ENCODE assay signal across 7 cellular contexts in the genomic region with DNA sequence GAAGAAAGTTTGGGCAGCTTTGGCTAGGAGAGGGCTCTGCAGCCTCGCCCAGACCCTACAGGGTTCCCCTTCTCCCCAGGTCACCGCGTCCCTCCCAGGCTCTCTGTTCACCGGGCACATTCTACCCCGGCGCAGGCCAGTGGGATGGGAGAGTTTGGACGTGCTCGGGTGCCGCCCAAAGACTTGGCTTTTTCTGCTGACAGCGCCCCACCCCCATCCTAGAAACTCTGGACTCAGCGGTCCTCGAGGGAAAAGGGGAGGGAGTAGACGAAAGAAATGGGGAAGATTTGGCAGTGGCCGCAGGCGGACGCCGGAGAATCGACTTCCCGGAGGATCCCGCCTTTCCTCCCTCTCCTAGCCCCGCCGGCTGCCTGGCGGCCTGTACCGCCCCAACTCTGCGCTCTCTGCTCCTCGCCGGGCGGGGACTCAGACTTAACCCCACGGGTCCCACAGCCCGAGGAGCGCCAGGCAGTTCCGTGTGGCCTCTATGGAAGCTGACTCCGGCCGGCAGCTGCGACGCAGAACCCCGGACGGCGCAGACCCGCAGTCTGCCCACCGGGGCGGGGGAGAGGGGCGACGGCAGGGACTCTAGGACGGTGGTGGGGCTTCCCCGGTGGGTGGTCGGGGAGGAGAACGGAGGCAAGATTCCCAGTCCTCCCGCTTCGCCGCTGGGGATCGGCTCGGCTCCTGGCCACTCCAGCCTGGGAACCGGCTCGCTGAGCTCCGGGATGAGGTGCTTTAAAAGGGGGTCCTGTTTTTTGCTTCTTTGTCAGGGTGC. TPM values are rescaled to one million over a fixed set of nuclear protein-coding genes. Genes with fewer than 3 reads are reported as not detected.
DNase-seq lines count a peak whose midpoint lies in the region; ATAC-seq, FAIRE-seq and TF ChIP-seq lines count a peak whose summit lies in the region.

No MANE protein-coding gene starts in this region.

- H3K4me1 ChIP-seq in NT2/D1 (ENCODE audit: insufficient read depth, insufficient read length) (peaks cover 8% of the 10 kb centered on the region), endothelial cell of umbilical vein (ENCODE audit: control insufficient read depth, extremely low read depth, insufficient read depth, low read length) (peaks cover 23% of the 10 kb centered on the region), mucosa of stomach (ENCODE audit: control insufficient read depth, insufficient read depth, low read length) (peaks cover 33% of the 10 kb centered on the region)

- peak overlapping the region; percentile 70 for H3K4me2 ChIP-seq in endothelial cell of umbilical vein (ENCODE audit: insufficient read depth, low read length)

- TF ChIP-seq POLR2A in endothelial cell of umbilical vein (IDR thresholded peaks at IDR 0.05; ENCODE audit: low read depth, low read length): no peak

- H3K27ac Mint-ChIP-seq in CD4-positive, alpha-beta T cell: no peak overlapping the region

- H3K36me3 ChIP-seq in NT2/D1 (ENCODE audit: insufficient read depth, insufficient read length, low read length): no peaks in the 10 kb centered on the region
- H3K36me3 ChIP-seq in endothelial cell of umbilical vein (ENCODE audit: control insufficient read depth in 2 of 2, extremely low read depth in 1 of 2, insufficient read depth in 2 of 2, low read length in 2 of 2): no peaks in the 10 kb centered on the region
- no peaks in the 10 kb centered on the region for H3K36me3 ChIP-seq in mucosa of stomach (ENCODE audit: control insufficient read depth, insufficient read depth, low read length)

- no peaks in the 10 kb centered on the region for H3K9me1 ChIP-seq in endothelial cell of umbilical vein (replicated peaks; ENCODE audit: control insufficient read depth, extremely low read depth, insufficient read depth, low read length)

- no peaks in the 10 kb centered on the region for H3K79me2 ChIP-seq in endothelial cell of umbilical vein (ENCODE audit: control insufficient read depth, insufficient read depth, low read length)

- POLR2A ChIA-PET in endothelial cell of umbilical vein (lab: Charles Lee): no interaction called here
- POLR2A ChIA-PET in CD4-positive, alpha-beta T cell (lab: Charles Lee): no interaction called here

- CTCF ChIA-PET in endothelial cell of umbilical vein (lab: Charles Lee): interaction anchor here (1.3 to 3.3 kb wide), 4 partner anchors 14 to 484 kb away, joined by 7 to 13 read pairs (median 10); no protein-coding TSS in a partner anchor
- CTCF ChIA-PET in CD4-positive, alpha-beta T cell (lab: Charles Lee): no interaction called here

- H3K4me3 ChIP-seq in NT2/D1 (ENCODE audit: insufficient read length, low read depth): peak overlapping the region; percentile 48
- H3K4me3 ChIP-seq in endothelial cell of umbilical vein (replicated peaks in 1 of 3; ENCODE audit: insufficient read depth in 1 of 3, low read depth in 1 of 3, low read length in 3 of 3): peak overlapping the region; percentile 15 to 48 (median 38)
- H3K4me3 ChIP-seq in mucosa of stomach (ENCODE audit: low read length): no peak overlapping the region

- TF ChIP-seq CTCF in endothelial cell of umbilical vein (IDR thresholded peaks at IDR 0.05; ENCODE audit: extremely low read depth in 1 of 2, insufficient read depth in 1 of 2, low read depth in 1 of 2, low read length in 2 of 2): no peak
- TF ChIP-seq CTCF in CD4-positive, alpha-beta T cell (IDR thresholded peaks at IDR 0.05): no peak

- no TSS peak for BruUV-seq in endothelial cell of umbilical vein (replicated peaks; lab: Mats Ljungman, UMichigan)

- dilution Hi-C loops in endothelial cell of umbilical vein (cut with MboI; ENCODE audit: extremely low pct_ligation_motif_present, low sequenced_read_pairs): no loop called here

- no peaks in the 10 kb centered on the region for H3K9me3 Mint-ChIP-seq in CD4-positive, alpha-beta T cell

- peak overlapping the region; percentile 97 for H2AFZ ChIP-seq in endothelial cell of umbilical vein (ENCODE audit: low read depth, low read length)

- H4K20me1 ChIP-seq in endothelial cell of umbilical vein (replicated peaks; ENCODE audit: control insufficient read depth, extremely low read depth, insufficient read depth, low read length): no peaks in the 10 kb centered on the region

- peak; percentile 75 for FAIRE-seq in endothelial cell of umbilical vein (lab: Jason Lieb, UNC)

- H3K9me3 ChIP-seq in NT2/D1 (ENCODE audit: insufficient read depth, low read length) (no peaks in the 10 kb centered on the region), endothelial cell of umbilical vein (replicated peaks; ENCODE audit: control insufficient read depth, insufficient read depth, low read length) (no peaks in the 10 kb centered on the region), mucosa of stomach (ENCODE audit: control insufficient read depth, low read length) (no peaks in the 10 kb centered on the region)
- no peaks in the 10 kb centered on the region for H3K9me3 ChIP-seq in CD4-positive, alpha-beta T cell (ENCODE audit: control insufficient read depth, low read length)

- peaks cover 90% of the 10 kb centered on the region for H3K27me3 ChIP-seq in NT2/D1 (ENCODE audit: insufficient read depth, insufficient read length)
- H3K27me3 ChIP-seq in endothelial cell of umbilical vein (ENCODE audit: control insufficient read depth in 2 of 2, insufficient read depth in 2 of 2, low read length in 2 of 2): peaks cover 62 to 85% of the 10 kb centered on the region in 2 experiments
- H3K27me3 ChIP-seq in mucosa of stomach (ENCODE audit: control insufficient read depth, insufficient read depth, low read length): peaks cover 99% of the 10 kb centered on the region
- peaks cover 95% of the 10 kb centered on the region for H3K27me3 ChIP-seq in CD4-positive, alpha-beta T cell (ENCODE audit: control insufficient read depth, insufficient read depth, low read length)

- ATAC-seq in CD4-positive, alpha-beta T cell (ENCODE audit: poor library complexity): no peak

- no peaks in the 10 kb centered on the region for H3K36me3 Mint-ChIP-seq in CD4-positive, alpha-beta T cell (ENCODE audit: low read depth)

- intact Hi-C loops in endothelial cell of umbilical vein (cut with micrococcal nuclease): loop anchor here (1.0 to 5.0 kb wide), 3 partner anchors 15 to 342 kb away; no protein-coding TSS in a partner anchor
- intact Hi-C loops in CD4-positive, alpha-beta T cell (cut with DNase I, micrococcal nuclease): no loop called here

- H3K4me1 Mint-ChIP-seq in CD4-positive, alpha-beta T cell (ENCODE audit: low read depth): peaks cover 32% of the 10 kb centered on the region

- DNase-seq in H4 (ENCODE audit: low spot score): peak; percentile 53
- no peak for DNase-seq in NT2/D1 (ENCODE audit: low read depth, low spot score)
- peak; percentile 37 for DNase-seq in endothelial cell of umbilical vein (ENCODE audit: low read depth, low spot score)
- DNase-seq in CD4-positive, alpha-beta T cell: no peak
- DNase-seq in NAMALWA (ENCODE audit: low spot score): no peak
- DNase-seq in activated effector memory CD4-positive, alpha-beta T cell treated with anti-CD3 and anti-CD28 coated beads, Interleukin-2, amount 50 U/mL, for 16 hours: no peak

- H3K27ac ChIP-seq in endothelial cell of umbilical vein (ENCODE audit: insufficient read depth, low read depth, low read length): no peak overlapping the region
- no peak overlapping the region for H3K27ac ChIP-seq in CD4-positive, alpha-beta T cell (ENCODE audit: low read depth, low read length)

- H3K27me3 Mint-ChIP-seq in CD4-positive, alpha-beta T cell: peaks cover 73% of the 10 kb centered on the region

- H3K9ac ChIP-seq in NT2/D1 (ENCODE audit: insufficient read length, low read depth) (peak overlapping the region; percentile 67), endothelial cell of umbilical vein (replicated peaks; ENCODE audit: extremely low read depth, insufficient read depth, low read length) (peak overlapping the region; percentile 13), mucosa of stomach (ENCODE audit: low read length) (peak overlapping the region; percentile 47)

- no peak overlapping the region for H3K4me3 Mint-ChIP-seq in CD4-positive, alpha-beta T cell

TF ChIP-seq in endothelial cell of umbilical vein, 7 proteins besides CTCF, POLR2A, EP300 and RAD21:
- TF ChIP-seq JUN (IDR thresholded peaks at IDR 0.05; ENCODE audit: borderline replicate concordance, insufficient read depth, insufficient read length, low read depth) (no peak), EZH2 (IDR thresholded peaks at IDR 0.05; ENCODE audit: borderline replicate concordance, low read depth, low read length, severe bottlenecking) (peak; percentile 64), POLR2AphosphoS5 (IDR thresholded peaks at IDR 0.05; ENCODE audit: insufficient read depth, low read depth, low read length) (no peak)

RNA-seq across cellular contexts. Expression of a gene that starts 0.9 kb away (rescaled TPM):
- total RNA-seq in H4 (2014; rRNA removed; shearing (Covaris generic)): 0.06 and 0.52 TPM in 2 replicates
- total RNA-seq in endothelial cell of umbilical vein: 0.24 and 0.32 TPM in 2 replicates
- polyA plus RNA-seq in endothelial cell of umbilical vein: 0.45 and 0.54 TPM in 2 replicates
- 0.26 and 0.35 TPM in 2 replicates for polyA plus RNA-seq in endothelial cell of umbilical vein (2011; cell fraction: cytosol; rRNA removed)
- 0.29 TPM in 2 replicates for polyA plus RNA-seq in endothelial cell of umbilical vein (2011; cell fraction: nucleus; rRNA removed)
- 2.1 and 5.7 TPM in 2 replicates for polyA plus RNA-seq in endothelial cell of umbilical vein (2012)
- polyA minus RNA-seq in endothelial cell of umbilical vein: 0.21 and 0.39 TPM in 2 replicates
- 17.9 TPM for polyA minus RNA-seq in endothelial cell of umbilical vein (2011; cell fraction: cytosol; rRNA and poly(A)+ RNA removed)
- polyA minus RNA-seq in endothelial cell of umbilical vein (2011; cell fraction: nucleus; rRNA and poly(A)+ RNA removed): 0.38 and 0.43 TPM in 2 replicates
- total RNA-seq in CD4-positive, alpha-beta T cell: not detected

Comparison
In these comparisons a context has a peak if more than half of its experiments do, and no peak if none do; other contexts are left out.
1. DNase-seq: peak in H4 (single experiment) and endothelial cell of umbilical vein (single experiment); none in NT2/D1 (single experiment), CD4-positive, alpha-beta T cell (0 of 10), NAMALWA (single experiment) and activated effector memory CD4-positive, alpha-beta T cell treated with anti-CD3 and anti-CD28 coated beads, Interleukin-2, amount 50 U/mL, for 16 hours (single experiment).
2. H3K9ac ChIP-seq: peak in every context shown above with its lines; median percentile 67 in NT2/D1; 47 in mucosa of stomach; 13 in endothelial cell of umbilical vein.